ENCODE assay signal across 17 cellular contexts in the genomic region with DNA sequence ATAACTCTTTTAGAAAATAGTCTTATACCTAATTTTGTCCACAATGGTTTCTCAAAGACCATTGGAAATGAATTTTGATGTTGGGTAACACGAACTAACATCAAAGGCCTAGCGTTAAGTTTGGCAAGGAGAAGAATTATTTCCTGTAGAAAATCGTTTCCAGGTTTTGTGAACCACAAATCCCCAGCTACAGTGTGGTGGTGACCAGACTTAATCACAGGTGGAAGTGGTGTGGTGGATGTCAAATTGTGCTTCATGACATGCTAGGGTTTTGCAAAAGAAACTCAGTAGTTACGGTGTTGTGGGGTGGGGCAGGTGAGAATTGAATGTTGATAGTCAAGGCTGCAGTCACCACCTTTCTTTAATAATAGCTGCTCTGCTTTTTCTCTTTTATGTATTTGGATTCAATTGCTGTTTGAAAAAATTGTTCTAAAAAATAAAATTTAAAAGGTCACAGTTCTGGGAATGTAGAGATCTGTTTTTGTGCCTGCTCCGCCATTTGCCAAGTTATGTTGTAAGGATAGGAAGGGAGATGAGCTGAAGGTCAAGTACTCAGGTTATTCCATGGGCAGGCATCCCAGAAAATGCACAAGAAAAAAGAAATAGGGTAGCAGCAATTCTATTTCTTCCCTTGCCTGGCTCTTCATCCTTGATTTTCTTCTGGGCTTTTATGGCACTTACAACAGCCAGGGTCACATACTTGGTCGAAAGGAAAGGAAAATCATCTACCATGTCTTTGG.
DNase-seq lines count a peak whose midpoint lies in the region; ATAC-seq and TF ChIP-seq lines count a peak whose summit lies in the region.
"Had no signal": no experiment of that assay in that cellular context is flagged by ENCODE, and none has a peak within 500 bp of the region (broad histone marks: within the 10 kb centered on the region; RNA-seq: fewer than 3 reads in every experiment).

No MANE protein-coding gene starts in this region.

- no peaks in the 10 kb centered on the region for H3K9me3 ChIP-seq in BLaER1
- no peaks in the 10 kb centered on the region for H3K9me3 ChIP-seq in DND-41 (ENCODE audit: insufficient read depth, low read length, severe bottlenecking)
- H3K9me3 ChIP-seq in PC-9 (ENCODE audit: insufficient read depth, low read depth): no peaks in the 10 kb centered on the region
- H3K9me3 ChIP-seq: A549, Caco-2 had no signal

- H3K4me2 ChIP-seq in BLaER1 (peak overlapping the region; percentile 47), DND-41 (ENCODE audit: insufficient read depth, low read length) (no peak overlapping the region), PC-9 (no peak overlapping the region)
- H3K4me2 ChIP-seq: A549 had no signal

- H4K20me1 ChIP-seq in BLaER1 (no peaks in the 10 kb centered on the region), DND-41 (ENCODE audit: insufficient read depth, low read length) (no peaks in the 10 kb centered on the region), PC-9 (ENCODE audit: insufficient read depth) (no peaks in the 10 kb centered on the region)

- intact Hi-C loops in sciatic nerve (cut with DNase I): no loop called here
- intact Hi-C loops in activated CD8-positive, alpha-beta T cell treated with anti-CD3 and anti-CD28 coated beads for 36 hours (cut with micrococcal nuclease): no loop called here
- intact Hi-C loops in PC-9 (cut with micrococcal nuclease; ENCODE audit: unreplicated experiment): no loop called here

- H3K4me1 ChIP-seq in BLaER1 (peaks cover 8% of the 10 kb centered on the region), DND-41 (ENCODE audit: insufficient read depth, low read length) (no peaks in the 10 kb centered on the region), PC-9 (replicated peaks; ENCODE audit: insufficient read depth) (no peaks in the 10 kb centered on the region)
- H3K4me1 ChIP-seq: A549, Caco-2 had no signal

- H3K9ac ChIP-seq in BLaER1 (no peak overlapping the region), DND-41 (ENCODE audit: low read depth, low read length) (no peak overlapping the region)

- H3F3A ChIP-seq in PC-9 (ENCODE audit: insufficient read depth, low read depth): no peaks in the 10 kb centered on the region

- H3K36me3 ChIP-seq in BLaER1 (no peaks in the 10 kb centered on the region), DND-41 (ENCODE audit: insufficient read depth, low read length) (no peaks in the 10 kb centered on the region), PC-9 (ENCODE audit: low read depth) (no peaks in the 10 kb centered on the region)

- no peaks in the 10 kb centered on the region for H3K9me2 ChIP-seq in PC-9 (ENCODE audit: insufficient read depth)

- H3K9me3 Mint-ChIP-seq in activated CD8-positive, alpha-beta T cell treated with anti-CD3 and anti-CD28 coated beads for 36 hours: no peaks in the 10 kb centered on the region
- H3K9me3 Mint-ChIP-seq: CD4-positive, alpha-beta T cell; CD8-positive, alpha-beta T cell had no signal

- TF ChIP-seq CTCF in DND-41 (IDR thresholded peaks at IDR 0.05; ENCODE audit: borderline replicate concordance, extremely low read depth, low read length, poor library complexity, severe bottlenecking) (no peak), PC-9 (conservative IDR thresholded peaks at IDR 0.05) (no peak)
- TF ChIP-seq CTCF in activated CD8-positive, alpha-beta T cell treated with anti-CD3 and anti-CD28 coated beads for 36 hours (IDR thresholded peaks at IDR 0.05): no peak

- DNase-seq in DND-41: no peak
- peak; percentile 23 for DNase-seq in SW480 (ENCODE audit: low spot score)
- no peak for DNase-seq in sciatic nerve (ENCODE audit: low spot score)
- no peak for DNase-seq in DMS79 (lab: John Stamatoyannopoulos, UW)
- DNase-seq in activated CD8-positive, alpha-beta T cell treated with anti-CD3 and anti-CD28 coated beads for 36 hours: no peak
- DNase-seq in PC-9: no peak
- DNase-seq: AML-193; Caco-2; Calu3; CD4-positive, alpha-beta T cell; CD8-positive, alpha-beta T cell; GF-D8 had no signal

- H3K4me3 ChIP-seq in BLaER1 (no peak overlapping the region), DND-41 (ENCODE audit: low read depth in 1 of 2, low read length in 2 of 2) (no peak overlapping the region), PC-9 (no peak overlapping the region)
- H3K4me3 ChIP-seq: A549 had no signal

- no peaks in the 10 kb centered on the region for H3K4me1 Mint-ChIP-seq in activated CD8-positive, alpha-beta T cell treated with anti-CD3 and anti-CD28 coated beads for 36 hours (ENCODE audit: low read depth)
- H3K4me1 Mint-ChIP-seq: B cell had no signal

- no peak overlapping the region for H3K27ac Mint-ChIP-seq in activated CD8-positive, alpha-beta T cell treated with anti-CD3 and anti-CD28 coated beads for 36 hours
- H3K27ac Mint-ChIP-seq: B cell; CD4-positive, alpha-beta T cell; CD8-positive, alpha-beta T cell had no signal

- H3K27ac ChIP-seq in BLaER1: no peak overlapping the region
- H3K27ac ChIP-seq in DND-41 (ENCODE audit: low read length): no peak overlapping the region
- no peak overlapping the region for H3K27ac ChIP-seq in PC-9
- H3K27ac ChIP-seq: 22Rv1, A549, C4-2B had no signal

- POLR2A ChIA-PET in activated CD8-positive, alpha-beta T cell treated with anti-CD3 and anti-CD28 coated beads for 36 hours (lab: Charles Lee): no interaction called here
- POLR2A ChIA-PET in PC-9 (lab: Charles Lee; ENCODE audit: unreplicated experiment): interaction anchor here (0.7 kb wide), 1 partner anchor 602 kb away, joined by 7 read pairs; no protein-coding TSS in a partner anchor

- no TSS peak for BruUV-seq in PC-9 (replicated peaks; lab: Mats Ljungman, UMichigan)

- H3K79me2 ChIP-seq in DND-41 (ENCODE audit: insufficient read depth, low read length) (no peaks in the 10 kb centered on the region), PC-9 (ENCODE audit: low read depth) (no peaks in the 10 kb centered on the region)

- no peak overlapping the region for H2AFZ ChIP-seq in DND-41 (ENCODE audit: low read depth, low read length)
- no peak overlapping the region for H2AFZ ChIP-seq in PC-9

- H3K27me3 Mint-ChIP-seq in activated CD8-positive, alpha-beta T cell treated with anti-CD3 and anti-CD28 coated beads for 36 hours: peaks cover 15% of the 10 kb centered on the region

- CTCF ChIA-PET in activated CD8-positive, alpha-beta T cell treated with anti-CD3 and anti-CD28 coated beads for 36 hours (lab: Charles Lee): no interaction called here
- CTCF ChIA-PET in PC-9 (lab: Charles Lee): no interaction called here

- H3K27me3 ChIP-seq in BLaER1 (no peaks in the 10 kb centered on the region), DND-41 (ENCODE audit: insufficient read depth, low read length, poor library complexity) (peaks cover 4% of the 10 kb centered on the region), PC-9 (ENCODE audit: insufficient read depth, low read depth) (no peaks in the 10 kb centered on the region)

- no peaks in the 10 kb centered on the region for H3K36me3 Mint-ChIP-seq in activated CD8-positive, alpha-beta T cell treated with anti-CD3 and anti-CD28 coated beads for 36 hours (ENCODE audit: low read depth)
- H3K36me3 Mint-ChIP-seq: CD8-positive, alpha-beta T cell had no signal

- ATAC-seq in DND-41 (ENCODE audit: insufficient read depth, low read depth) (peak; percentile 35; the same call in 1 of the 3 replicates), sciatic nerve (peak; percentile 86)
- ATAC-seq in activated CD8-positive, alpha-beta T cell treated with anti-CD3 and anti-CD28 coated beads for 36 hours: no peak
- ATAC-seq: A549; CD8-positive, alpha-beta T cell had no signal

- H3K4me3 Mint-ChIP-seq in activated CD8-positive, alpha-beta T cell treated with anti-CD3 and anti-CD28 coated beads for 36 hours: no peak overlapping the region
- H3K4me3 Mint-ChIP-seq: B cell; CD4-positive, alpha-beta T cell; CD8-positive, alpha-beta T cell had no signal
